ENCODE assay signal across 14 cellular contexts in the genomic region with DNA sequence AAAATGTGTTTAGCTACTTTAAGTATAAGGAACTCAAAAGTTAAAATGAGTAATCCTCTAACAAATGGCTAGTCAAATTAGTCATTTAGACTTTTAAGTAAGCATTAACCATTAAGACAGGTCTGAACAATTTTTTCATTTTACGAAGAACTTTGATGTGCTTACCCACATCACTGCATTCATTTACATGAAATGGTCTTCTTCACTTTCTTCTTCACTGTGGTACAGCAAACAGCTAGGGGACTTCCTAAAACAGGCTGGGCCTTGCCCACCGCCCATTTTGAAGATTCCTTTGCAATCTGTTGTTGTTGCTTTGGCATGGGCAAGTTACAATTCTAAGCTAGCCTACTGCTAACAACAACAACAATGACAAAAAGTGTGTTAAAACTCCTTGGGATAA.
DNase-seq lines count a peak whose midpoint lies in the region; ATAC-seq, FAIRE-seq and TF ChIP-seq lines count a peak whose summit lies in the region.
"Had no signal": no experiment of that assay in that cellular context is flagged by ENCODE, and none has a peak within 500 bp of the region (broad histone marks: within the 10 kb centered on the region; RNA-seq: fewer than 3 reads in every experiment).

No MANE protein-coding gene starts in this region.

- no peak overlapping the region for H3K9ac ChIP-seq in mammary epithelial cell (ENCODE audit: insufficient read depth, low read length)
- H3K9ac ChIP-seq in astrocyte (ENCODE audit: low read length), result no peak overlapping the region

- H3K79me2 ChIP-seq in mammary epithelial cell (ENCODE audit: insufficient read depth, low read length) (peaks cover 16% of the 10 kb centered on the region), astrocyte (ENCODE audit: insufficient read depth, low read length) (peaks cover 69% of the 10 kb centered on the region)

- no peaks in the 10 kb centered on the region for H3K27me3 ChIP-seq in mammary epithelial cell (ENCODE audit: insufficient read depth, low read length)
- no peaks in the 10 kb centered on the region for H3K27me3 ChIP-seq in breast epithelium
- H3K27me3 ChIP-seq in astrocyte (ENCODE audit: insufficient read depth, low read length), result no peaks in the 10 kb centered on the region
- H3K27me3 ChIP-seq: SJCRH30, upper lobe of right lung had no signal

- BruUV-seq in mammary epithelial cell (replicated peaks; lab: Mats Ljungman, UMichigan), result no TSS peak

- H3K36me3 ChIP-seq in mammary epithelial cell (ENCODE audit: insufficient read depth, low read length), result no peaks in the 10 kb centered on the region
- H3K36me3 ChIP-seq in breast epithelium, result no peaks in the 10 kb centered on the region
- no peaks in the 10 kb centered on the region for H3K36me3 ChIP-seq in astrocyte (ENCODE audit: insufficient read depth, low read length)
- H3K36me3 ChIP-seq: SJCRH30, upper lobe of right lung had no signal

- in situ Hi-C loops in mammary epithelial cell (cut with MboI; ENCODE audit: low sequenced_read_pairs in 2 of 2), result no loop called here

- no peak for FAIRE-seq in astrocyte (lab: Jason Lieb, UNC)
- no peak for FAIRE-seq in RCC 7860 (lab: Jason Lieb, UNC)
- FAIRE-seq: K562 had no signal

- peaks cover 24% of the 10 kb centered on the region for H3K4me1 Mint-ChIP-seq in astrocyte (ENCODE audit: low read depth, unreplicated experiment)
- H3K4me1 Mint-ChIP-seq in stimulated activated naive B cell treated with anti-CD40 and anti-IgM and Interleukin-4, amounts not matched to agents 10 μg/mL and 1 μg/mL and 100 μg/mL, for 72 hours, result peaks cover 46 to 79% of the 10 kb centered on the region in 2 donors

- H3K4me2 ChIP-seq in mammary epithelial cell (ENCODE audit: insufficient read depth, low read depth, low read length) (peak overlapping the region; percentile 13), astrocyte (ENCODE audit: low read length) (no peak overlapping the region)

- dilution Hi-C loops in mammary epithelial cell (cut with HindIII; ENCODE audit: low sequenced_read_pairs), result no loop called here

- no peak overlapping the region for H3K4me3 Mint-ChIP-seq in astrocyte (ENCODE audit: unreplicated experiment)
- peak overlapping the region in 1 of 2 donors; percentile 46 for H3K4me3 Mint-ChIP-seq in stimulated activated naive B cell treated with anti-CD40 and anti-IgM and Interleukin-4, amounts not matched to agents 10 μg/mL and 1 μg/mL and 100 μg/mL, for 72 hours

- no peak for TF ChIP-seq CTCF in mammary epithelial cell (conservative IDR thresholded peaks at IDR 0.05 in 1 of 2, IDR thresholded peaks at IDR 0.05 in 1 of 2; ENCODE audit: extremely low read depth in 1 of 2, insufficient read depth in 1 of 2, low read depth in 1 of 2, low read length in 2 of 2)
- no peak for TF ChIP-seq CTCF in breast epithelium (IDR thresholded peaks at IDR 0.05)
- TF ChIP-seq CTCF in astrocyte (IDR thresholded peaks at IDR 0.05; ENCODE audit: insufficient read depth, low read depth, low read length), result no peak

- H3K27ac ChIP-seq in mammary epithelial cell (ENCODE audit: insufficient read depth, low read depth, low read length) (no peak overlapping the region), breast epithelium (no peak overlapping the region), astrocyte (ENCODE audit: low read depth, low read length) (no peak overlapping the region)
- H3K27ac ChIP-seq: SJCRH30, upper lobe of right lung had no signal

- no peak overlapping the region for H3K4me3 ChIP-seq in mammary epithelial cell (replicated peaks in 1 of 3; ENCODE audit: insufficient read depth in 1 of 3, low read depth in 2 of 3, low read length in 3 of 3)
- no peak overlapping the region for H3K4me3 ChIP-seq in breast epithelium
- no peak overlapping the region for H3K4me3 ChIP-seq in astrocyte (ENCODE audit: insufficient read depth, low read depth, low read length)
- H3K4me3 ChIP-seq: K562, SJCRH30, upper lobe of right lung had no signal

- no peak overlapping the region for H2AFZ ChIP-seq in mammary epithelial cell (ENCODE audit: low read depth, low read length)
- H2AFZ ChIP-seq in astrocyte (ENCODE audit: low read depth, low read length), result no peak overlapping the region

- peaks cover 1% of the 10 kb centered on the region for H3K36me3 Mint-ChIP-seq in astrocyte (ENCODE audit: low read depth, unreplicated experiment)
- peaks cover 6 to 8% of the 10 kb centered on the region in 2 donors for H3K36me3 Mint-ChIP-seq in stimulated activated naive B cell treated with anti-CD40 and anti-IgM and Interleukin-4, amounts not matched to agents 10 μg/mL and 1 μg/mL and 100 μg/mL, for 72 hours

- H3K9me3 Mint-ChIP-seq in astrocyte (ENCODE audit: unreplicated experiment), result peaks cover under 1% of the 10 kb centered on the region
- peaks cover 3 to 4% of the 10 kb centered on the region in 2 donors for H3K9me3 Mint-ChIP-seq in stimulated activated naive B cell treated with anti-CD40 and anti-IgM and Interleukin-4, amounts not matched to agents 10 μg/mL and 1 μg/mL and 100 μg/mL, for 72 hours

- DNase-seq in mammary epithelial cell, result peak; percentile 54
- DNase-seq in breast epithelium (ENCODE audit: low spot score in 2 of 2), result no peak
- peak; percentile 36 for DNase-seq in astrocyte (ENCODE audit: low read depth)
- DNase-seq in stimulated activated naive B cell treated with anti-CD40 and anti-IgM and Interleukin-4, amounts not matched to agents 10 μg/mL and 1 μg/mL and 100 μg/mL, for 72 hours, result no peak
- no peak for DNase-seq in RCC 7860 (ENCODE audit: low spot score)
- no peak for DNase-seq in pons (ENCODE audit: low spot score)
- DNase-seq: activated CD4-positive, alpha-beta T cell treated with anti-CD3 and anti-CD28 coated beads for 1 hour; hypothalamus; NCI-H146; SJCRH30; upper lobe of right lung had no signal

- no peaks in the 10 kb centered on the region for H3K27me3 Mint-ChIP-seq in astrocyte (ENCODE audit: low read depth, unreplicated experiment)
- H3K27me3 Mint-ChIP-seq in stimulated activated naive B cell treated with anti-CD40 and anti-IgM and Interleukin-4, amounts not matched to agents 10 μg/mL and 1 μg/mL and 100 μg/mL, for 72 hours, result no peaks in the 10 kb centered on the region

- intact Hi-C loops in mammary epithelial cell (cut with micrococcal nuclease), result no loop called here
- intact Hi-C loops in breast epithelium (cut with DNase I; ENCODE audit: low total_unique reads), result no loop called here

- H4K20me1 ChIP-seq in mammary epithelial cell (ENCODE audit: insufficient read depth, low read length), result no peaks in the 10 kb centered on the region
- H4K20me1 ChIP-seq in astrocyte (ENCODE audit: insufficient read depth, low read length), result peaks cover 10% of the 10 kb centered on the region

- H3K9me3 ChIP-seq in mammary epithelial cell (replicated peaks; ENCODE audit: insufficient read depth, low read length), result no peaks in the 10 kb centered on the region
- H3K9me3 ChIP-seq in breast epithelium, result no peaks in the 10 kb centered on the region
- H3K9me3 ChIP-seq in astrocyte (ENCODE audit: insufficient read depth, low read depth, low read length), result no peaks in the 10 kb centered on the region
- H3K9me3 ChIP-seq: SJCRH30, upper lobe of right lung had no signal

- H3K4me1 ChIP-seq in mammary epithelial cell (ENCODE audit: insufficient read depth, low read length), result peaks cover 10% of the 10 kb centered on the region
- no peaks in the 10 kb centered on the region for H3K4me1 ChIP-seq in breast epithelium
- H3K4me1 ChIP-seq in astrocyte (ENCODE audit: insufficient read depth, low read length), result peaks cover 6% of the 10 kb centered on the region

- no peak for TF ChIP-seq POLR2A in breast epithelium (IDR thresholded peaks at IDR 0.05)

- no peak overlapping the region for H3K27ac Mint-ChIP-seq in astrocyte (ENCODE audit: unreplicated experiment)
- peak overlapping the region; percentile 75 for H3K27ac Mint-ChIP-seq in stimulated activated naive B cell treated with anti-CD40 and anti-IgM and Interleukin-4, amounts not matched to agents 10 μg/mL and 1 μg/mL and 100 μg/mL, for 72 hours

- peak; percentile 39 for ATAC-seq in HG02981 (IDR thresholded peaks at IDR 0.05; ENCODE audit: unreplicated experiment)
- peak; percentile 66 to 69 for ATAC-seq in stimulated activated naive B cell treated with anti-CD40 and anti-IgM and Interleukin-4, amounts not matched to agents 10 μg/mL and 1 μg/mL and 100 μg/mL, for 72 hours (replicated peaks)
- no peak for ATAC-seq in GM21529 (IDR thresholded peaks at IDR 0.05; ENCODE audit: unreplicated experiment)
- ATAC-seq: K562, upper lobe of right lung had no signal

- CTCF ChIA-PET in mammary epithelial cell (lab: Charles Lee; ENCODE audit: low non-redundant PET), result no interaction called here

- WGBS in mammary epithelial cell (ENCODE audit: low coverage, missing lambda C conversion rate), result 37% methylated on average over 2 of the region's 2 CpGs

Comparison
In these comparisons a context has a peak if more than half of its experiments do, and no peak if none do; other contexts are left out.
1. DNase-seq: peak in mammary epithelial cell (single experiment) and astrocyte (single experiment); none in breast epithelium (0 of 2), stimulated activated naive B cell treated with anti-CD40 and anti-IgM and Interleukin-4, amounts not matched to agents 10 μg/mL and 1 μg/mL and 100 μg/mL, for 72 hours (single experiment), RCC 7860 (single experiment) and pons (single experiment).